8 cellular contexts compared by ENCODE assay signal in genomic region chr17:45277216-45277849, GRCh38. TPM values are rescaled to one million over a fixed set of nuclear protein-coding genes. Genes with fewer than 3 reads are reported as not detected.
DNase-seq lines count a peak whose midpoint lies in the region; ATAC-seq and TF ChIP-seq lines count a peak whose summit lies in the region.

No MANE protein-coding gene starts in this region.

- H3K4me3 Mint-ChIP-seq in immature natural killer cell: no peak overlapping the region

- in situ Hi-C loops in ACHN (cut with HindIII; ENCODE audit: low pct_ligation_motif_present, low pct_unique_long_range_greater_than_20kb, low sequenced_read_pairs) (no loop called here), GM23248 (cut with MboI) (loop anchor here (10.0 kb wide), 1 partner anchor 107 kb away; no protein-coding TSS in a partner anchor), T47D (cut with HindIII; ENCODE audit: low pct_unique_long_range_greater_than_20kb, low sequenced_read_pairs) (no loop called here)

- ATAC-seq in HG02973 (IDR thresholded peaks at IDR 0.05; ENCODE audit: unreplicated experiment): no peak

- H3K36me3 Mint-ChIP-seq in immature natural killer cell: peaks cover 0 to 15% (median 0%) of the 10 kb centered on the region in 3 donors

- 54 to 57% methylated on average over 16 of the region's 16 CpGs for WGBS in GM23248 (ENCODE audit: low coverage in 1 of 2, low lambda C conversion rate in 2 of 2, missing lambda C conversion rate in 2 of 2), 2 experiments
- 42 to 57% (median 46%) methylated on average over 16 of the region's 16 CpGs for WGBS in spleen, 5 donors

- H3K27me3 ChIP-seq in GM23248 (replicated peaks; ENCODE audit: insufficient read depth) (no peaks in the 10 kb centered on the region), spleen (replicated peaks in 1 of 7) (no peaks in the 10 kb centered on the region)

- H4K20me1 ChIP-seq in GM23248 (ENCODE audit: insufficient read depth): no peaks in the 10 kb centered on the region

- H3K4me3 ChIP-seq in GM23248 (no peak overlapping the region), spleen (no peak overlapping the region)

- H3K27me3 Mint-ChIP-seq in immature natural killer cell (ENCODE audit: low read depth in 3 of 3): peaks cover 0 to 1% (median 1%) of the 10 kb centered on the region in 3 donors

- peaks cover 15% of the 10 kb centered on the region; the same call in 1 of the 2 replicates for H3F3A ChIP-seq in GM23248 (ENCODE audit: insufficient read depth)

- no peaks in the 10 kb centered on the region for H3K9me3 Mint-ChIP-seq in immature natural killer cell

- H3K79me2 ChIP-seq in GM23248 (ENCODE audit: insufficient read depth): no peaks in the 10 kb centered on the region

- no peak overlapping the region for H2AFZ ChIP-seq in GM23248

- H3K4me1 ChIP-seq in GM23248 (ENCODE audit: insufficient read depth): peaks cover 3% of the 10 kb centered on the region; the same call in 1 of the 2 replicates
- peaks cover 6 to 20% (median 13%) of the 10 kb centered on the region in 6 donors for H3K4me1 ChIP-seq in spleen

- peaks cover 36% of the 10 kb centered on the region for H3K36me3 ChIP-seq in GM23248 (ENCODE audit: low read depth)
- peaks cover 5 to 76% (median 37%) of the 10 kb centered on the region in 6 donors for H3K36me3 ChIP-seq in spleen

- H3K27ac ChIP-seq in GM23248 (no peak overlapping the region), VCaP (peak overlapping the region; percentile 77), spleen (peak overlapping the region in 4 of 8 donors; percentile 8 to 49 (median 24))

- H3K27ac Mint-ChIP-seq in immature natural killer cell: peak overlapping the region in 3 of 6 donors; percentile 30 to 44 (median 34)

- DNase-seq in ACHN (peak; percentile 91), GM23248 (peak; percentile 92), NCI-H2227 treated with DMSO at 0.1 percent for 48 hours (lab: John Stamatoyannopoulos, UW) (peak; percentile 79), T47D (ENCODE audit: low read depth in 1 of 2, low spot score in 1 of 2) (peak; percentile 86 to 94), immature natural killer cell (peak; percentile 78 to 83 (median 79)), spleen (peak; percentile 97)

- no peak overlapping the region for H3K4me2 ChIP-seq in GM23248 (ENCODE audit: unreplicated experiment)

- H3K9me3 ChIP-seq in GM23248 (ENCODE audit: low read depth): no peaks in the 10 kb centered on the region
- no peaks in the 10 kb centered on the region for H3K9me3 ChIP-seq in spleen

- no peak overlapping the region for H3K9ac ChIP-seq in GM23248

- H3K4me1 Mint-ChIP-seq in immature natural killer cell: peaks cover 4 to 13% of the 10 kb centered on the region in 2 donors

- intact Hi-C loops in spleen (cut with DNase I; ENCODE audit: low total_unique reads): loop anchor here (1.0 to 5.0 kb wide), 2 partner anchors 60 to 108 kb away; no protein-coding TSS in a partner anchor

- peak; percentile 95 for TF ChIP-seq CTCF in VCaP (conservative IDR thresholded peaks at IDR 0.05)
- peak; percentile 80 to 94 (median 86) for TF ChIP-seq CTCF in spleen (IDR thresholded peaks at IDR 0.05 in 8 of 11, conservative IDR thresholded peaks at IDR 0.05 in 3 of 11)

- TF ChIP-seq POLR2A in spleen (IDR thresholded peaks at IDR 0.05): no peak

- H3K9me2 ChIP-seq in GM23248 (ENCODE audit: insufficient read depth): no peaks in the 10 kb centered on the region

RNA-seq across cellular contexts. Expression of gene SPATA32, which starts 15.4 kb away (rescaled TPM):
- total RNA-seq in GM23248 (2014; rRNA removed; shearing (Covaris generic)): not detected in 2 replicates
- polyA plus RNA-seq in GM23248 (2016; fragmentation: Nextera tagmentation; extraction: Ambion mirVana) (not detected in 2 replicates), immature natural killer cell (under 1 TPM in 1 of 3 donors, not detected in 2; 0.16 TPM), spleen (under 1 TPM in 2 of 3 donors, not detected in 1; 0.08 to 0.09 TPM)
- under 1 TPM in 1 of 7 donors, not detected in 6; 0.17 TPM for total RNA-seq in spleen

RNA-seq across cellular contexts. Expression of gene MAP3K14, which starts 39.5 kb away (rescaled TPM):
- total RNA-seq in GM23248 (2014; rRNA removed; shearing (Covaris generic)): 3.0 and 4.2 TPM in 2 replicates
- polyA plus RNA-seq in GM23248 (2016; fragmentation: Nextera tagmentation; extraction: Ambion mirVana) (2.7 and 3.4 TPM in 2 replicates), immature natural killer cell (1 to 10 TPM; 1.0 to 3.4 (median 3.0) TPM), spleen (10 to 100 TPM; 17.3 to 18.8 (median 18.0) TPM)
- total RNA-seq in spleen: 10 to 100 TPM; 22.1 to 36.3 (median 32.1) TPM

RNA-seq across cellular contexts. Expression of gene FMNL1, which starts 55.6 kb away (rescaled TPM):
- total RNA-seq in GM23248 (2014; rRNA removed; shearing (Covaris generic)): 4.2 and 10.5 TPM in 2 replicates
- 1.4 and 1.7 TPM in 2 replicates for polyA plus RNA-seq in GM23248 (2016; fragmentation: Nextera tagmentation; extraction: Ambion mirVana)
- polyA plus RNA-seq in immature natural killer cell: 10 to 100 TPM; 17.6 to 66.7 (median 25.3) TPM
- total RNA-seq in spleen: 100 to 1,000 TPM; 113 to 281 (median 190) TPM
- polyA plus RNA-seq in spleen: 10 to 100 TPM; 40.8 to 71.8 (median 62.8) TPM
